ENCODE assay signal across 8 cellular contexts in the genomic region with DNA sequence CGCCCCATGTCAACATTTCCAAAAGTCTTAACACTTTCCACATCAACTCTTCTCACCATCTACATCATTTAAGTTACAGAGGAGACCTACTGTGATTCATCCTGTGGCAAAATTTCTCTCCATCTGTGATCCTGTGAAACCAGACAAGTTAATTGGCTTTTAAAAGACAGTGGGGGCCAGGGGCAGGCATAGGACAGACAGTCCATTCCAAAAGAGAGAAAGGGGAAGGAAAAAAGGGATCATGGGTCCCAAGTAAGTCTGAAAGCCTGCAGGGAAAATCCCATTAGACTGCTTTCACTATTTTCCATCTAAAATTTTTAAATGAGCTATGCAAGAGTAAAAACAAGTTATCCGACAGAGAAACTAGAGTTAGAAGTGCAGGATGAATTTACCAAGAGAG.
DNase-seq lines count a peak whose midpoint lies in the region; ATAC-seq, FAIRE-seq and TF ChIP-seq lines count a peak whose summit lies in the region.

No MANE protein-coding gene starts in this region.

- CTCF ChIA-PET in activated CD4-positive, alpha-beta T cell treated with anti-CD3 and anti-CD28 coated beads for 36 hours (lab: Charles Lee) = interaction anchor here (0.6 to 5.2 kb wide), 21 partner anchors 9 to 531 kb away, joined by 3 to 90 read pairs (median 4); a partner anchor contains a TSS
- CTCF ChIA-PET in H1 (lab: Charles Lee; ENCODE audit: partially characterized antibody) = interaction anchor here (0.6 to 6.6 kb wide), 32 partner anchors 11 to 825 kb away, joined by 3 to 74 read pairs (median 4); a partner anchor contains a TSS

- H4K5ac ChIP-seq in H1 (ENCODE audit: insufficient read length, low read depth, low read length) = no peak overlapping the region

- H2BK120ac ChIP-seq in H1 (replicated peaks; ENCODE audit: low read depth, low read length) = no peak overlapping the region

- H3K9ac ChIP-seq in OCI-LY1 (ENCODE audit: low read length) (peak overlapping the region; percentile 34), H1 (replicated peaks in 1 of 4; ENCODE audit: extremely low read depth in 1 of 4, low read depth in 3 of 4, low read length in 3 of 4) (no peak overlapping the region), parathyroid adenoma (no peak overlapping the region)

- no peak overlapping the region for H2BK20ac ChIP-seq in H1 (ENCODE audit: low read length)

- TF ChIP-seq EP300 in H1 (IDR thresholded peaks at IDR 0.05; ENCODE audit: borderline replicate concordance in 1 of 2, low read depth in 2 of 2, low read length in 2 of 2) = no peak

- no peak overlapping the region for H3K4ac ChIP-seq in H1 (replicated peaks; ENCODE audit: insufficient read length, low read depth, low read length)

- H2AFZ ChIP-seq in OCI-LY1 (ENCODE audit: low read length) = peak overlapping the region; percentile 92
- peak overlapping the region; percentile 79 for H2AFZ ChIP-seq in H1 (ENCODE audit: low read length)
- peak overlapping the region; percentile 81 for H2AFZ ChIP-seq in parathyroid adenoma

- no peaks in the 10 kb centered on the region for H3K36me3 ChIP-seq in OCI-LY1 (ENCODE audit: insufficient read depth, low read length)
- H3K36me3 ChIP-seq in H1 (ENCODE audit: control insufficient read depth in 2 of 4, insufficient read depth in 4 of 4, low read length in 3 of 4) = no peaks in the 10 kb centered on the region
- no peaks in the 10 kb centered on the region for H3K36me3 ChIP-seq in parathyroid adenoma (ENCODE audit: control insufficient read depth, insufficient read depth, low read length)

- H3K27ac Mint-ChIP-seq in activated CD4-positive, alpha-beta T cell treated with anti-CD3 and anti-CD28 coated beads for 36 hours = peak overlapping the region; percentile 82

- H3K9me3 Mint-ChIP-seq in activated CD4-positive, alpha-beta T cell treated with anti-CD3 and anti-CD28 coated beads for 36 hours (ENCODE audit: low read depth) = no peaks in the 10 kb centered on the region

- no peaks in the 10 kb centered on the region for H3K79me2 ChIP-seq in OCI-LY1 (ENCODE audit: insufficient read depth, low read length)
- H3K79me2 ChIP-seq in H1 (ENCODE audit: control insufficient read depth in 1 of 2, insufficient read depth in 2 of 2, low read length in 2 of 2) = peaks cover 0 to 14% of the 10 kb centered on the region in 2 experiments; a peak in 2 of 4 replicates
- peaks cover 6% of the 10 kb centered on the region for H3K79me2 ChIP-seq in parathyroid adenoma

- H3K27ac ChIP-seq in OCI-LY1 (ENCODE audit: low read depth, low read length, poor library complexity, severe bottlenecking) (no peak overlapping the region), H1 (ENCODE audit: low read depth, low read length) (no peak overlapping the region), parathyroid adenoma (peak overlapping the region; percentile 81)

- no peaks in the 10 kb centered on the region for H3F3A ChIP-seq in OCI-LY1 (ENCODE audit: insufficient read depth, low read length)

- H2BK5ac ChIP-seq in H1 (ENCODE audit: low read depth, low read length) = no peak overlapping the region

- H3K56ac ChIP-seq in H1 (replicated peaks; ENCODE audit: insufficient read length, low read depth, low read length) = no peak overlapping the region

- H3K18ac ChIP-seq in H1 (ENCODE audit: extremely low read depth, low read length) = no peak overlapping the region

- DNase-seq in activated CD4-positive, alpha-beta T cell treated with anti-CD3 and anti-CD28 coated beads for 36 hours = no peak
- no peak for DNase-seq in activated CD4-positive, alpha-beta T cell treated with anti-CD3 and anti-CD28 coated beads for 1 hour
- DNase-seq in H1 (ENCODE audit: low read depth in 1 of 2, low spot score in 2 of 2) (no peak), iPS-NIHi11 (ENCODE audit: low spot score) (no peak)
- no peak for DNase-seq in stimulated activated CD4-positive, alpha-beta T cell treated with anti-CD3 and anti-CD28 coated beads, Interleukin-12 subunit alpha, Interleukin-12 subunit beta, amount 100 ng/mL, for 4 hours

- TF ChIP-seq RAD21 in H1 (IDR thresholded peaks at IDR 0.05 in 1 of 2, conservative IDR thresholded peaks at IDR 0.05 in 1 of 2; ENCODE audit: low read depth in 2 of 2, low read length in 2 of 2) = no peak

- H2BK12ac ChIP-seq in H1 (ENCODE audit: low read depth, low read length) = no peak overlapping the region

- H3K4me3 ChIP-seq in OCI-LY1 (ENCODE audit: low read depth, low read length, poor library complexity, severe bottlenecking) (peak overlapping the region; percentile 79), H1 (ENCODE audit: extremely low read depth in 1 of 4, insufficient read depth in 2 of 4, low read depth in 3 of 4, low read length in 4 of 4) (peak overlapping the region in 1 of 4 experiments; percentile 89; a peak in 2 of 8 replicates), parathyroid adenoma (ENCODE audit: low read depth, low read length) (peak overlapping the region; percentile 81)

- H4K20me1 ChIP-seq in OCI-LY1 (ENCODE audit: insufficient read depth, low read length) (no peaks in the 10 kb centered on the region), H1 (replicated peaks in 1 of 2; ENCODE audit: control insufficient read depth in 1 of 2, insufficient read depth in 2 of 2, low read length in 2 of 2) (peaks cover 0 to under 1% of the 10 kb centered on the region in 2 experiments)

- no peak overlapping the region for H4K91ac ChIP-seq in H1 (replicated peaks; ENCODE audit: insufficient read length, low read length)

- H3K27me3 ChIP-seq in OCI-LY1 (ENCODE audit: insufficient read depth, low read length) = no peaks in the 10 kb centered on the region
- no peaks in the 10 kb centered on the region for H3K27me3 ChIP-seq in H1 (replicated peaks in 1 of 4; ENCODE audit: control insufficient read depth in 3 of 4, extremely low read depth in 1 of 4, insufficient read depth in 3 of 4, low read length in 3 of 4)
- no peaks in the 10 kb centered on the region for H3K27me3 ChIP-seq in parathyroid adenoma (ENCODE audit: control insufficient read depth, insufficient read depth, low read length)

- no peaks in the 10 kb centered on the region for H3K27me3 Mint-ChIP-seq in activated CD4-positive, alpha-beta T cell treated with anti-CD3 and anti-CD28 coated beads for 36 hours

- WGBS in H1 (ENCODE audit: extremely low coverage in 1 of 2, insufficient coverage in 1 of 2, insufficient read length in 1 of 2, insufficient replicate concordance in 2 of 2, low coverage in 1 of 2, low lambda C conversion rate in 2 of 2, missing lambda C conversion rate in 1 of 2), 2 experiments = 94% methylated on average over 2 of the region's 2 CpGs; no CpG with 5 or more reads in 1 of the 2 experiments

- no peak overlapping the region for H2BK15ac ChIP-seq in H1 (ENCODE audit: low read length)

- H4K8ac ChIP-seq in H1 (ENCODE audit: extremely low read depth, insufficient read depth, low read length) = no peak overlapping the region

- FAIRE-seq in H1 (lab: Jason Lieb, UNC) = no peak

- H3K36me3 Mint-ChIP-seq in activated CD4-positive, alpha-beta T cell treated with anti-CD3 and anti-CD28 coated beads for 36 hours (ENCODE audit: low read depth) = peaks cover under 1% of the 10 kb centered on the region

- no peak overlapping the region for H3K14ac ChIP-seq in H1 (ENCODE audit: insufficient read length)

- no peaks in the 10 kb centered on the region for H3K9me3 ChIP-seq in OCI-LY1 (ENCODE audit: low read length)
- no peaks in the 10 kb centered on the region for H3K9me3 ChIP-seq in H1 (ENCODE audit: insufficient read depth in 2 of 2, low read depth in 1 of 2, low read length in 1 of 2)
- no peaks in the 10 kb centered on the region for H3K9me3 ChIP-seq in parathyroid adenoma (ENCODE audit: control insufficient read depth, low read length)

- peak; percentile 20 for ATAC-seq in activated CD4-positive, alpha-beta T cell treated with anti-CD3 and anti-CD28 coated beads for 36 hours
- ATAC-seq in GM18873 (IDR thresholded peaks at IDR 0.05; ENCODE audit: low FRiP score, unreplicated experiment) = no peak

- peaks cover 21% of the 10 kb centered on the region for H3K4me1 ChIP-seq in OCI-LY1 (ENCODE audit: insufficient read depth, low read length, severe bottlenecking)
- H3K4me1 ChIP-seq in H1 (replicated peaks in 1 of 4; ENCODE audit: control insufficient read depth in 3 of 4, insufficient read depth in 4 of 4, low read length in 3 of 4) = peaks cover 0 to 2% (median 0%) of the 10 kb centered on the region in 4 experiments; a peak in 3 of 7 replicates
- H3K4me1 ChIP-seq in parathyroid adenoma = peaks cover 3% of the 10 kb centered on the region

- no peaks in the 10 kb centered on the region for H3K9me2 ChIP-seq in OCI-LY1 (ENCODE audit: low read depth, low read length)

- H3K23me2 ChIP-seq in H1 (ENCODE audit: low read depth, low read length) = peaks cover 6% of the 10 kb centered on the region

- TF ChIP-seq POLR2A in H1 (IDR thresholded peaks at IDR 0.05; ENCODE audit: control extremely low read depth in 1 of 2, low read depth in 2 of 2, low read length in 2 of 2) = no peak

- no peak overlapping the region for H2AK5ac ChIP-seq in H1 (ENCODE audit: low read depth, low read length)

- H3K23ac ChIP-seq in H1 (ENCODE audit: insufficient read length) = no peak overlapping the region

- POLR2A ChIA-PET in activated CD4-positive, alpha-beta T cell treated with anti-CD3 and anti-CD28 coated beads for 36 hours (lab: Charles Lee) = interaction anchor here (0.6 kb wide), 1 partner anchor 1498 kb away, joined by 3 read pairs; no protein-coding TSS in a partner anchor
- POLR2A ChIA-PET in H1 (lab: Charles Lee; ENCODE audit: partially characterized antibody) = interaction anchor here (1.4 to 2.0 kb wide), 5 partner anchors 14 to 179 kb away, joined by 4 to 9 read pairs (median 7); a partner anchor contains a TSS

- H3K79me1 ChIP-seq in H1 (ENCODE audit: low read depth, low read length) = no peaks in the 10 kb centered on the region; the same call in 1 of the 2 replicates

- H3K4me3 Mint-ChIP-seq in activated CD4-positive, alpha-beta T cell treated with anti-CD3 and anti-CD28 coated beads for 36 hours = peak overlapping the region; percentile 84

- peak overlapping the region; percentile 94 for H3K4me2 ChIP-seq in OCI-LY1 (ENCODE audit: low read length)
- peak overlapping the region in 1 of 2 experiments; percentile 95; a peak in 1 of 4 replicates for H3K4me2 ChIP-seq in H1 (ENCODE audit: insufficient read depth in 1 of 2, low read depth in 2 of 2, low read length in 2 of 2)
- H3K4me2 ChIP-seq in parathyroid adenoma (ENCODE audit: low read length) = peak overlapping the region; percentile 95

- intact Hi-C loops in activated CD4-positive, alpha-beta T cell treated with anti-CD3 and anti-CD28 coated beads for 36 hours (cut with DNase I, micrococcal nuclease) = loop anchor here (1.0 to 5.0 kb wide), 5 partner anchors 182 to 525 kb away; a partner anchor contains a TSS

- TF ChIP-seq CTCF in OCI-LY1 (IDR thresholded peaks at IDR 0.05; ENCODE audit: low read length) = no peak
- TF ChIP-seq CTCF in H1 (IDR thresholded peaks at IDR 0.05; ENCODE audit: control extremely low read depth in 1 of 3, insufficient read depth in 1 of 3, low read depth in 1 of 3, low read length in 3 of 3) = no peak
- TF ChIP-seq CTCF in parathyroid adenoma (IDR thresholded peaks at IDR 0.05) = no peak

- H3K4me1 Mint-ChIP-seq in activated CD4-positive, alpha-beta T cell treated with anti-CD3 and anti-CD28 coated beads for 36 hours = peaks cover 23% of the 10 kb centered on the region

TF ChIP-seq in H1, 55 proteins besides CTCF, POLR2A, EP300 and RAD21 (continues in another document):
- TF ChIP-seq SAP30 (IDR thresholded peaks at IDR 0.05; ENCODE audit: insufficient read depth, insufficient replicate concordance, low read length) = no peak
- TF ChIP-seq SP2 (IDR thresholded peaks at IDR 0.05; ENCODE audit: low read length) = 0 out of 2 replicates have a peak, but pooled peaks have one; percentile 1
